Comparison of ENCODE assay signal across 18 cellular contexts in genomic region chr17:78006338-78006737, GRCh38. TPM values are rescaled to one million over a fixed set of nuclear protein-coding genes. Genes with fewer than 3 reads are reported as not detected.
A peak's percentile ranks its signal among the peaks of the same experiment; 100 is the strongest.
DNase-seq lines count a peak whose midpoint lies in the region; ATAC-seq lines count a peak whose summit lies in the region.
"Had no signal": no experiment of that assay in that cellular context is flagged by ENCODE, and none has a peak within 500 bp of the region (broad histone marks: within the 10 kb centered on the region; RNA-seq: fewer than 3 reads in every experiment).

No MANE protein-coding gene starts in this region.

- POLR2A ChIA-PET in CD8-positive, alpha-beta memory T cell (lab: Charles Lee) = no interaction called here
- POLR2A ChIA-PET in naive thymus-derived CD4-positive, alpha-beta T cell (lab: Charles Lee) = interaction anchor here (0.7 to 0.9 kb wide), 3 partner anchors 11 to 265 kb away, joined by 3 to 4 read pairs (median 4); no protein-coding TSS in a partner anchor

- H3K27me3 Mint-ChIP-seq in activated naive CD4-positive, alpha-beta T cell treated with anti-CD3 and anti-CD28 coated beads, Interleukin-2, amount 50 U/mL, for 24 hours = no peaks in the 10 kb centered on the region
- no peaks in the 10 kb centered on the region for H3K27me3 Mint-ChIP-seq in CD8-positive, alpha-beta memory T cell
- H3K27me3 Mint-ChIP-seq in activated naive CD8-positive, alpha-beta T cell treated with anti-CD3 and anti-CD28 coated beads, Interleukin-2, amount 50 U/mL, for 24 hours = no peaks in the 10 kb centered on the region
- H3K27me3 Mint-ChIP-seq in naive thymus-derived CD4-positive, alpha-beta T cell = no peaks in the 10 kb centered on the region

- DNase-seq in activated naive CD4-positive, alpha-beta T cell treated with anti-CD3 and anti-CD28 coated beads, Interleukin-2, amount 50 U/mL, for 16 hours = no peak
- no peak for DNase-seq in CD8-positive, alpha-beta memory T cell
- DNase-seq in activated naive CD8-positive, alpha-beta T cell treated with anti-CD3 and anti-CD28 coated beads, Interleukin-2, amount 50 U/mL, for 24 hours = no peak
- DNase-seq in naive thymus-derived CD4-positive, alpha-beta T cell = no peak
- DNase-seq in kidney tubule cell (ENCODE audit: low spot score) (no peak), NCI-H146 (lab: John Stamatoyannopoulos, UW) (no peak)
- DNase-seq: 8988T, AML-193, COR-L47, DMS153, DMS79 treated with DMSO at 0.1 percent for 48 hours, EL, GOT3, HFFc6 had no signal

- ATAC-seq in activated naive CD8-positive, alpha-beta T cell treated with anti-CD3 and anti-CD28 coated beads, Interleukin-2, amount 50 U/mL, for 24 hours = no peak
- no peak for ATAC-seq in naive thymus-derived CD4-positive, alpha-beta T cell
- ATAC-seq in GM19455 (IDR thresholded peaks at IDR 0.05; ENCODE audit: unreplicated experiment) = no peak

- peaks cover 10% of the 10 kb centered on the region for H3K4me1 ChIP-seq in CD8-positive, alpha-beta memory T cell (ENCODE audit: insufficient read depth, low read length)
- peaks cover 0 to 4% of the 10 kb centered on the region in 2 donors for H3K4me1 ChIP-seq in naive thymus-derived CD4-positive, alpha-beta T cell (ENCODE audit: control insufficient read depth in 2 of 2, insufficient read depth in 2 of 2, low read length in 2 of 2)
- H3K4me1 ChIP-seq: BLaER1 had no signal

- H3K36me3 Mint-ChIP-seq in activated naive CD4-positive, alpha-beta T cell treated with anti-CD3 and anti-CD28 coated beads, Interleukin-2, amount 50 U/mL, for 24 hours = peaks cover 1% of the 10 kb centered on the region
- H3K36me3 Mint-ChIP-seq in CD8-positive, alpha-beta memory T cell = peaks cover 0 to 65% (median 3%) of the 10 kb centered on the region in 3 donors
- H3K36me3 Mint-ChIP-seq in activated naive CD8-positive, alpha-beta T cell treated with anti-CD3 and anti-CD28 coated beads, Interleukin-2, amount 50 U/mL, for 24 hours (ENCODE audit: low read depth) = peaks cover 20% of the 10 kb centered on the region
- H3K36me3 Mint-ChIP-seq in naive thymus-derived CD4-positive, alpha-beta T cell = peaks cover 4 to 28% (median 12%) of the 10 kb centered on the region in 5 donors

- CTCF ChIA-PET in CD8-positive, alpha-beta memory T cell (lab: Charles Lee) = interaction anchor here (1.6 kb wide), 1 partner anchor 360 kb away, joined by 3 read pairs; no protein-coding TSS in a partner anchor
- CTCF ChIA-PET in naive thymus-derived CD4-positive, alpha-beta T cell (lab: Charles Lee) = no interaction called here

- intact Hi-C loops in naive thymus-derived CD4-positive, alpha-beta T cell (cut with micrococcal nuclease) = no loop called here

- no peak overlapping the region for H3K27ac ChIP-seq in CD8-positive, alpha-beta memory T cell (ENCODE audit: low read depth, low read length)
- H3K27ac ChIP-seq in naive thymus-derived CD4-positive, alpha-beta T cell (ENCODE audit: low read depth, low read length) = no peak overlapping the region
- H3K27ac ChIP-seq: BLaER1 had no signal

- H3K4me3 Mint-ChIP-seq in activated naive CD4-positive, alpha-beta T cell treated with anti-CD3 and anti-CD28 coated beads, Interleukin-2, amount 50 U/mL, for 24 hours = no peak overlapping the region
- H3K4me3 Mint-ChIP-seq in CD8-positive, alpha-beta memory T cell = no peak overlapping the region
- no peak overlapping the region for H3K4me3 Mint-ChIP-seq in activated naive CD8-positive, alpha-beta T cell treated with anti-CD3 and anti-CD28 coated beads, Interleukin-2, amount 50 U/mL, for 24 hours
- H3K4me3 Mint-ChIP-seq in naive thymus-derived CD4-positive, alpha-beta T cell = no peak overlapping the region
- H3K4me3 Mint-ChIP-seq: HFFc6 had no signal

- no peaks in the 10 kb centered on the region for H3K27me3 ChIP-seq in CD8-positive, alpha-beta memory T cell (ENCODE audit: insufficient read depth, low read length, poor library complexity, severe bottlenecking)
- no peaks in the 10 kb centered on the region for H3K27me3 ChIP-seq in naive thymus-derived CD4-positive, alpha-beta T cell (ENCODE audit: control insufficient read depth in 2 of 2, insufficient read depth in 2 of 2, low read length in 2 of 2)
- H3K27me3 ChIP-seq: BLaER1 had no signal

- H3K27ac Mint-ChIP-seq in activated naive CD4-positive, alpha-beta T cell treated with anti-CD3 and anti-CD28 coated beads, Interleukin-2, amount 50 U/mL, for 24 hours = peak overlapping the region; percentile 19
- H3K27ac Mint-ChIP-seq in CD8-positive, alpha-beta memory T cell = peak overlapping the region; percentile 3 to 92 (median 51)
- H3K27ac Mint-ChIP-seq in activated naive CD8-positive, alpha-beta T cell treated with anti-CD3 and anti-CD28 coated beads, Interleukin-2, amount 50 U/mL, for 24 hours = peak overlapping the region; percentile 27
- peak overlapping the region in 7 of 9 donors; percentile 3 to 93 (median 59) for H3K27ac Mint-ChIP-seq in naive thymus-derived CD4-positive, alpha-beta T cell
- H3K27ac Mint-ChIP-seq: HFFc6 had no signal

- H3K36me3 ChIP-seq in CD8-positive, alpha-beta memory T cell (ENCODE audit: insufficient read depth, low read length) = no peaks in the 10 kb centered on the region
- H3K36me3 ChIP-seq in naive thymus-derived CD4-positive, alpha-beta T cell (ENCODE audit: control insufficient read depth in 2 of 3, insufficient read depth in 3 of 3, low read length in 3 of 3) = peaks cover 3 to 24% (median 5%) of the 10 kb centered on the region in 3 experiments
- H3K36me3 ChIP-seq: HAP-1 had no signal

- H3K4me1 Mint-ChIP-seq in activated naive CD4-positive, alpha-beta T cell treated with anti-CD3 and anti-CD28 coated beads, Interleukin-2, amount 50 U/mL, for 24 hours = peaks cover 74% of the 10 kb centered on the region
- H3K4me1 Mint-ChIP-seq in CD8-positive, alpha-beta memory T cell = peaks cover 27 to 58% (median 40%) of the 10 kb centered on the region in 3 donors
- H3K4me1 Mint-ChIP-seq in activated naive CD8-positive, alpha-beta T cell treated with anti-CD3 and anti-CD28 coated beads, Interleukin-2, amount 50 U/mL, for 24 hours = peaks cover 37% of the 10 kb centered on the region
- H3K4me1 Mint-ChIP-seq in naive thymus-derived CD4-positive, alpha-beta T cell = peaks cover 2 to 81% (median 54%) of the 10 kb centered on the region in 7 donors

- no peaks in the 10 kb centered on the region for H3K9me3 ChIP-seq in CD8-positive, alpha-beta memory T cell (ENCODE audit: low read length)
- no peaks in the 10 kb centered on the region for H3K9me3 ChIP-seq in naive thymus-derived CD4-positive, alpha-beta T cell (ENCODE audit: control insufficient read depth in 2 of 3, low read length in 3 of 3)
- H3K9me3 ChIP-seq: BLaER1, HAP-1 had no signal

- H3K4me3 ChIP-seq in CD8-positive, alpha-beta memory T cell (ENCODE audit: low read length) = no peak overlapping the region
- no peak overlapping the region for H3K4me3 ChIP-seq in naive thymus-derived CD4-positive, alpha-beta T cell (ENCODE audit: low read length)
- H3K4me3 ChIP-seq: BLaER1, HAP-1 had no signal

- no peaks in the 10 kb centered on the region for H3K9me3 Mint-ChIP-seq in activated naive CD4-positive, alpha-beta T cell treated with anti-CD3 and anti-CD28 coated beads, Interleukin-2, amount 50 U/mL, for 24 hours
- no peaks in the 10 kb centered on the region for H3K9me3 Mint-ChIP-seq in CD8-positive, alpha-beta memory T cell
- no peaks in the 10 kb centered on the region for H3K9me3 Mint-ChIP-seq in activated naive CD8-positive, alpha-beta T cell treated with anti-CD3 and anti-CD28 coated beads, Interleukin-2, amount 50 U/mL, for 24 hours
- H3K9me3 Mint-ChIP-seq in naive thymus-derived CD4-positive, alpha-beta T cell = no peaks in the 10 kb centered on the region
- H3K9me3 Mint-ChIP-seq: HFFc6 had no signal

RNA-seq across cellular contexts. Expression of gene TNRC6C, which starts 47.8 kb away (rescaled TPM):
- total RNA-seq in CD8-positive, alpha-beta memory T cell = 10 to 100 TPM; 25.9 to 28.1 TPM
- 7.4 TPM for polyA plus RNA-seq in CD8-positive, alpha-beta memory T cell
- total RNA-seq in naive thymus-derived CD4-positive, alpha-beta T cell = 100 to 1,000 TPM in 3 of 5 experiments, 10 to 100 TPM in 2; 28.6 to 133 (median 104) TPM
- 1 to 10 TPM; 7.4 to 8.2 TPM for polyA plus RNA-seq in naive thymus-derived CD4-positive, alpha-beta T cell
